ENCODE assay signal across 20 cellular contexts in the genomic region with DNA sequence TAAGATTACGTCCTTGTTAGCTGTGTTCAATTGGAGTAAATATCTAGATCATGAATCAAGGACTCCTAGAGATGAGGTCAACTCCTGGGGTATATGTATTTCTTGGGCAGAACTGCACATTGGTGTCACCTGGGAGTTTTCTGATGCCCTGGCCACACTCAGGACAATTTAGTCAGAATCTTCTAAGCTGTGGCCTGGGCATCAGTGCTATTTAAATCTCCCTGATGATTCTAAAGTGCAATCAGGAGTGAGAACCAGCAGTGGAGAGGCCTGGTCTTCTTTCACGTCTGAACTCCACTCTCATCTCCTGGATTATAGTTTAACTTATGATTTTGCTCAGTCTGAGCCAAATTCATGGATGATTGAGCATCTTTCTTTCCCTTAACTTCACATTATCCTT.
A peak's percentile ranks its signal among the peaks of the same experiment; 100 is the strongest.
DNase-seq lines count a peak whose midpoint lies in the region; ATAC-seq, FAIRE-seq and TF ChIP-seq lines count a peak whose summit lies in the region.
"Had no signal": no experiment of that assay in that cellular context is flagged by ENCODE, and none has a peak within 500 bp of the region (broad histone marks: within the 10 kb centered on the region; RNA-seq: fewer than 3 reads in every experiment).

No MANE protein-coding gene starts in this region.

- TF ChIP-seq CTCF in epithelial cell of proximal tubule (conservative IDR thresholded peaks at IDR 0.05; ENCODE audit: low read depth, low read length): no peak

- H3K4me3 ChIP-seq in epithelial cell of proximal tubule (ENCODE audit: low read depth, low read length): no peak overlapping the region
- H3K4me3 ChIP-seq: GM23338 had no signal

- DNase-seq in RCC 7860 (ENCODE audit: low spot score) (peak; percentile 72), epithelial cell of proximal tubule (ENCODE audit: low read depth) (peak; percentile 23), kidney glomerular epithelial cell (lab: John Stamatoyannopoulos, UW) (peak; percentile 10), DMS153 treated with DMSO at 0.1 percent for 48 hours (lab: John Stamatoyannopoulos, UW; ENCODE audit: unreplicated experiment) (no peak), HK-2 (ENCODE audit: unreplicated experiment) (no peak)
- DNase-seq: ACHN; BE2C; C1 segment of cervical spinal cord; CD4-positive, CD25-positive, alpha-beta regulatory T cell; CD8-positive, alpha-beta memory T cell; COR-L47; DMS153; DMS79 treated with DMSO at 0.1 percent for 48 hours; GF-D8; HFFc6 had no signal

- FAIRE-seq in RCC 7860 (lab: Jason Lieb, UNC): peak; percentile 97
- FAIRE-seq: A204.1, H54 had no signal

- ATAC-seq in HG03025 (IDR thresholded peaks at IDR 0.05; ENCODE audit: low FRiP score, unreplicated experiment): no peak
- ATAC-seq: GM23338, HCT116 had no signal

Comparison
In these comparisons a context has a peak if more than half of its experiments do, and no peak if none do; other contexts are left out.
1. DNase-seq: peak in RCC 7860 (single experiment), epithelial cell of proximal tubule (single experiment) and kidney glomerular epithelial cell (single experiment); none in DMS153 treated with DMSO at 0.1 percent for 48 hours (single experiment) and HK-2 (single experiment).